ENCODE assay signal across 33 cellular contexts in genomic region chr3:60986552-60986951, GRCh38.
"Had no signal": no experiment of that assay in that cellular context is flagged by ENCODE, and none has a peak within 500 bp of the region (broad histone marks: within the 10 kb centered on the region; RNA-seq: fewer than 3 reads in every experiment).

No MANE protein-coding gene starts in this region.

- ATAC-seq: activated CD8-positive, alpha-beta T cell treated with anti-CD3 and anti-CD28 coated beads for 36 hours; activated naive CD4-positive, alpha-beta T cell treated with anti-CD3 and anti-CD28 coated beads, Interleukin-2, amount 50 U/mL, for 72 hours; activated T-cell treated with anti-CD3 and anti-CD28 coated beads, Interleukin-2, amount 50 U/mL, for 4 hours; activated T-cell treated with anti-CD3 and anti-CD28 coated beads, Interleukin-2, amount 50 U/mL, for 72 hours; activated T-helper 17 cell treated with anti-CD3 and anti-CD28 coated beads, Interleukin-2, amount 50 U/mL, for 72 hours; body of pancreas had no signal

- H3K36me3 ChIP-seq: adrenal gland, brain microvascular endothelial cell, breast epithelium had no signal

- H3K4me3 ChIP-seq: adrenal gland, body of pancreas, breast epithelium had no signal

- H3K4me1 ChIP-seq: adrenal gland, body of pancreas, breast epithelium had no signal

- H3K9me3 ChIP-seq: adrenal gland, body of pancreas, breast epithelium had no signal

- H3K27ac ChIP-seq: adrenal gland, body of pancreas, brain microvascular endothelial cell, breast epithelium, VCaP had no signal

- H3K27me3 ChIP-seq: adrenal gland, body of pancreas, brain microvascular endothelial cell, breast epithelium had no signal

- DNase-seq: activated B cell treated with CpG ODN at 0.5 μM for 24 hours; activated CD4-positive, alpha-beta memory T cell treated with anti-CD3 and anti-CD28 coated beads for 36 hours; activated CD4-positive, alpha-beta T cell treated with anti-CD3 and anti-CD28 coated beads for 4 hours; activated CD4-positive, alpha-beta T cell treated with anti-CD3 and anti-CD28 coated beads, Interleukin-2, amount 10 ng/mL, durations not matched to agents 24 days and 14 days; activated CD4-positive, alpha-beta T cell treated with anti-CD3 and anti-CD28 coated beads, Interleukin-2, amount 50 U/mL, for 1 hour; activated CD4-positive, alpha-beta T cell treated with anti-CD3 and anti-CD28 coated beads, Interleukin-2, amount 50 U/mL, for 4 hours; activated CD4-positive, CD25-positive, alpha-beta regulatory T cell treated with anti-CD3 and anti-CD28 coated beads, Interleukin-2, amount 50 U/mL, for 72 hours; activated CD8-positive, alpha-beta memory T cell treated with anti-CD3 and anti-CD28 coated beads, Interleukin-2, amount 50 U/mL, for 4 hours; activated CD8-positive, alpha-beta T cell treated with anti-CD3 and anti-CD28 coated beads for 36 hours; activated effector memory CD4-positive, alpha-beta T cell treated with anti-CD3 and anti-CD28 coated beads, Interleukin-2, amount 50 U/mL, for 16 hours; activated gamma-delta T cell treated with Interleukin-2 at 50 U/mL for 16 hours; activated naive CD4-positive, alpha-beta T cell; activated naive CD4-positive, alpha-beta T cell treated with anti-CD3 and anti-CD28 coated beads for 36 hours; activated naive CD4-positive, alpha-beta T cell treated with anti-CD3 and anti-CD28 coated beads, Interleukin-2, amount 50 U/mL, for 16 hours; activated naive CD8-positive, alpha-beta T cell treated with anti-CD3 and anti-CD28 coated beads for 36 hours; activated T-cell treated with anti-CD3 and anti-CD28 coated beads for 4 hours; activated T-cell treated with anti-CD3 and anti-CD28 coated beads, Interleukin-2, amount 50 U/mL, for 1 hour; activated T-cell treated with anti-CD3 and anti-CD28 coated beads, Interleukin-2, amount 50 U/mL, for 4 hours; activated T-cell treated with anti-CD3 and anti-CD28 coated beads, Interleukin-2, amount 50 U/mL, for 72 hours; adrenal gland; amniotic stem cell; aorta; body of pancreas; brain microvascular endothelial cell; caudate nucleus; cerebellar nuclear complex; T-helper 1 cell; T-helper 2 cell; T-helper 9 cell had no signal
